ENCODE assay signal across 25 cellular contexts in genomic region chr14:68925373-68925772, GRCh38. TPM values are rescaled to one million over a fixed set of nuclear protein-coding genes. Genes with fewer than 3 reads are reported as not detected.
DNase-seq lines count a peak whose midpoint lies in the region; ATAC-seq and TF ChIP-seq lines count a peak whose summit lies in the region.
"Had no signal": no experiment of that assay in that cellular context is flagged by ENCODE, and none has a peak within 500 bp of the region (broad histone marks: within the 10 kb centered on the region; RNA-seq: fewer than 3 reads in every experiment).

No MANE protein-coding gene starts in this region.

- H3K4me3 Mint-ChIP-seq in CD8-positive, alpha-beta T cell, result no peak overlapping the region
- H3K4me3 Mint-ChIP-seq: activated CD4-positive, alpha-beta T cell treated with anti-CD3 and anti-CD28 coated beads for 36 hours; activated CD8-positive, alpha-beta memory T cell treated with anti-CD3 and anti-CD28 coated beads, Interleukin-2, amount 10 ng/mL, durations not matched to agents 7 days and 5 days; activated T-helper 17 cell treated with anti-CD3 and anti-CD28 coated beads, Interleukin-2, amount 50 U/mL, for 72 hours; brain; T-helper 17 cell had no signal

- no peak for DNase-seq in CD8-positive, alpha-beta T cell
- no peak for DNase-seq in RWPE2 (ENCODE audit: low spot score)
- no peak for DNase-seq in heart left ventricle
- no peak for DNase-seq in prostate gland (ENCODE audit: low spot score)
- no peak for DNase-seq in glomerular visceral epithelial cell (ENCODE audit: extremely low spot score)
- no peak for DNase-seq in mucosa of gallbladder (ENCODE audit: low spot score)
- DNase-seq in NCI-H748 (lab: John Stamatoyannopoulos, UW; ENCODE audit: unreplicated experiment), result no peak
- DNase-seq: activated CD4-positive, alpha-beta T cell treated with anti-CD3 and anti-CD28 coated beads for 36 hours; activated CD8-positive, alpha-beta memory T cell treated with anti-CD3 and anti-CD28 coated beads, Interleukin-2, amount 10 ng/mL, durations not matched to agents 7 days and 5 days; activated naive CD8-positive, alpha-beta T cell treated with anti-CD3 and anti-CD28 coated beads for 36 hours; DMS 273 treated with DMSO at 0.1 percent for 48 hours; HCEC 1CT; hypothalamus; KG1; MV-4-11; NCI-H524; ovary; substantia nigra; T-helper 17 cell had no signal

- peaks cover 7% of the 10 kb centered on the region for H3K9me3 Mint-ChIP-seq in CD8-positive, alpha-beta T cell
- H3K9me3 Mint-ChIP-seq: activated T-helper 17 cell treated with anti-CD3 and anti-CD28 coated beads, Interleukin-2, amount 50 U/mL, for 72 hours had no signal

- H3K4me1 Mint-ChIP-seq in CD8-positive, alpha-beta T cell (ENCODE audit: low read depth), result peaks cover 77% of the 10 kb centered on the region

- TF ChIP-seq CTCF in CD8-positive, alpha-beta T cell (IDR thresholded peaks at IDR 0.05), result no peak
- TF ChIP-seq CTCF in RWPE2 (IDR thresholded peaks at IDR 0.05; ENCODE audit: poor library complexity, severe bottlenecking), result no peak
- TF ChIP-seq CTCF in heart left ventricle (IDR thresholded peaks at IDR 0.05), result no peak
- no peak for TF ChIP-seq CTCF in prostate gland (IDR thresholded peaks at IDR 0.05)

- no peak overlapping the region for H3K27ac ChIP-seq in CD8-positive, alpha-beta T cell (ENCODE audit: low read depth, low read length)
- H3K27ac ChIP-seq in RWPE2 (ENCODE audit: poor library complexity, severe bottlenecking) (peak overlapping the region; percentile 28), heart left ventricle (peak overlapping the region in 7 of 12 donors; percentile 44 to 98 (median 79)), prostate gland (peak overlapping the region; percentile 56 to 68)
- H3K27ac ChIP-seq: ovary had no signal

- peaks cover 54% of the 10 kb centered on the region for H3K36me3 Mint-ChIP-seq in CD8-positive, alpha-beta T cell

- WGBS in heart left ventricle, 4 donors, result 93 to 96% (median 94%) methylated on average over 8 to 10 of the region's 10 CpGs
- WGBS in prostate gland, result 90% methylated on average over 10 of the region's 10 CpGs

- peaks cover 10% of the 10 kb centered on the region for H3K9me3 ChIP-seq in CD8-positive, alpha-beta T cell (ENCODE audit: low read length)
- H3K9me3 ChIP-seq in RWPE2 (ENCODE audit: severe bottlenecking), result no peaks in the 10 kb centered on the region
- peaks cover 0 to 11% (median 0%) of the 10 kb centered on the region in 12 donors for H3K9me3 ChIP-seq in heart left ventricle
- H3K9me3 ChIP-seq in prostate gland, result no peaks in the 10 kb centered on the region
- H3K9me3 ChIP-seq: ovary had no signal

- intact Hi-C loops in CD8-positive, alpha-beta T cell (cut with DNase I, micrococcal nuclease), result no loop called here
- intact Hi-C loops in heart left ventricle (cut with DNase I), result no loop called here
- intact Hi-C loops in prostate gland (cut with DNase I), result no loop called here

- peaks cover 27% of the 10 kb centered on the region for H3K36me3 ChIP-seq in CD8-positive, alpha-beta T cell (ENCODE audit: insufficient read depth, low read length)
- H3K36me3 ChIP-seq in RWPE2 (ENCODE audit: low read depth) (peaks cover 93% of the 10 kb centered on the region), heart left ventricle (peaks cover 0 to 43% (median 14%) of the 10 kb centered on the region in 9 donors), prostate gland (no peaks in the 10 kb centered on the region)
- H3K36me3 ChIP-seq: ovary had no signal

- no peaks in the 10 kb centered on the region for H3K27me3 ChIP-seq in CD8-positive, alpha-beta T cell (ENCODE audit: insufficient read depth, low read length)
- H3K27me3 ChIP-seq in RWPE2 (ENCODE audit: insufficient read depth, poor library complexity, severe bottlenecking), result no peaks in the 10 kb centered on the region
- H3K27me3 ChIP-seq in heart left ventricle, result no peaks in the 10 kb centered on the region
- no peaks in the 10 kb centered on the region for H3K27me3 ChIP-seq in prostate gland (replicated peaks; ENCODE audit: insufficient read depth)
- H3K27me3 ChIP-seq: ovary had no signal

- H3K4me3 ChIP-seq in CD8-positive, alpha-beta T cell (ENCODE audit: low read depth, low read length), result no peak overlapping the region
- no peak overlapping the region for H3K4me3 ChIP-seq in RWPE2 (ENCODE audit: severe bottlenecking)
- no peak overlapping the region for H3K4me3 ChIP-seq in heart left ventricle
- no peak overlapping the region for H3K4me3 ChIP-seq in prostate gland
- H3K4me3 ChIP-seq: lung, ovary, SK-N-MC had no signal

- H3K27me3 Mint-ChIP-seq in CD8-positive, alpha-beta T cell (ENCODE audit: low read depth), result no peaks in the 10 kb centered on the region
- H3K27me3 Mint-ChIP-seq: activated CD4-positive, alpha-beta T cell treated with anti-CD3 and anti-CD28 coated beads for 36 hours; activated naive CD8-positive, alpha-beta T cell treated with anti-CD3 and anti-CD28 coated beads for 36 hours; activated T-helper 17 cell treated with anti-CD3 and anti-CD28 coated beads, Interleukin-2, amount 50 U/mL, for 72 hours; brain; T-helper 17 cell had no signal

- H3K27ac Mint-ChIP-seq in CD8-positive, alpha-beta T cell, result peak overlapping the region; percentile 86
- H3K27ac Mint-ChIP-seq: activated CD8-positive, alpha-beta memory T cell treated with anti-CD3 and anti-CD28 coated beads, Interleukin-2, amount 10 ng/mL, durations not matched to agents 7 days and 5 days; activated T-helper 17 cell treated with anti-CD3 and anti-CD28 coated beads, Interleukin-2, amount 50 U/mL, for 72 hours; T-helper 17 cell had no signal

- H3K4me1 ChIP-seq in CD8-positive, alpha-beta T cell (ENCODE audit: insufficient read depth, low read length), result peaks cover 73% of the 10 kb centered on the region
- H3K4me1 ChIP-seq in RWPE2 (ENCODE audit: insufficient read depth, poor library complexity, severe bottlenecking) (no peaks in the 10 kb centered on the region), heart left ventricle (peaks cover 7 to 78% (median 49%) of the 10 kb centered on the region in 12 donors), prostate gland (replicated peaks) (no peaks in the 10 kb centered on the region)

- CTCF ChIA-PET in CD8-positive, alpha-beta T cell (lab: Charles Lee), result interaction anchor here (0.7 to 7.6 kb wide), 3 partner anchors 13 to 81 kb away, joined by 3 to 67 read pairs (median 15); no protein-coding TSS in a partner anchor

- POLR2A ChIA-PET in CD8-positive, alpha-beta T cell (lab: Charles Lee), result interaction anchor here (0.8 to 1.9 kb wide), 3 partner anchors 10 to 57 kb away, joined by 3 to 6 read pairs (median 4); no protein-coding TSS in a partner anchor

- no peak for ATAC-seq in CD8-positive, alpha-beta T cell
- ATAC-seq in RWPE2 (ENCODE audit: low read depth) (no peak), heart left ventricle (no peak), GM21786 (IDR thresholded peaks at IDR 0.05; ENCODE audit: unreplicated experiment) (no peak)
- ATAC-seq: activated CD8-positive, alpha-beta memory T cell treated with anti-CD3 and anti-CD28 coated beads, Interleukin-2, amount 10 ng/mL, durations not matched to agents 7 days and 5 days; activated T-helper 17 cell treated with anti-CD3 and anti-CD28 coated beads, Interleukin-2, amount 50 U/mL, for 72 hours; sciatic nerve; T-helper 17 cell had no signal

- TF ChIP-seq POLR2A in heart left ventricle (IDR thresholded peaks at IDR 0.05), result no peak
- no peak for TF ChIP-seq POLR2A in prostate gland (IDR thresholded peaks at IDR 0.05)

RNA-seq across cellular contexts. Expression of gene ACTN1, which starts 53.7 kb away (rescaled TPM):
- total RNA-seq in CD8-positive, alpha-beta T cell, result 100 to 1,000 TPM; 153 to 161 TPM
- 100 to 1,000 TPM in 6 of 9 donors, 10 to 100 TPM in 3; 63.6 to 252 (median 110) TPM for total RNA-seq in heart left ventricle
- polyA plus RNA-seq in heart left ventricle, result 10 to 100 TPM; 48.4 to 88.2 TPM
- total RNA-seq in prostate gland, result 100 to 1,000 TPM; 197 to 240 TPM
- 460 TPM for total RNA-seq in mucosa of gallbladder
